ENCODE assay signal across 7 cellular contexts in genomic region chr22:37559901-37560681, GRCh38. TPM values are rescaled to one million over a fixed set of nuclear protein-coding genes. Genes with fewer than 3 reads are reported as not detected.
DNase-seq lines count a peak whose midpoint lies in the region; ATAC-seq and TF ChIP-seq lines count a peak whose summit lies in the region.

CDC42EP1 (plus strand) TSS chr22:37560480; CDS start chr22:37566350, 5,870 bp downstream.

- H3K4me3 Mint-ChIP-seq in activated CD8-positive, alpha-beta T cell treated with anti-CD3 and anti-CD28 coated beads, Interleukin-2, amount 10 ng/mL, durations not matched to agents 7 days and 5 days = peak within 1 kb of the TSS; percentile 5
- H3K4me3 Mint-ChIP-seq in nephron progenitor cell = peak within 1 kb of the TSS; percentile 86

- no peaks in the 10 kb centered on the region for H3K9me3 Mint-ChIP-seq in activated CD8-positive, alpha-beta T cell treated with anti-CD3 and anti-CD28 coated beads, Interleukin-2, amount 10 ng/mL, durations not matched to agents 7 days and 5 days (ENCODE audit: insufficient read depth)
- no peaks in the 10 kb centered on the region for H3K9me3 Mint-ChIP-seq in nephron progenitor cell

- ATAC-seq in activated CD8-positive, alpha-beta T cell treated with anti-CD3 and anti-CD28 coated beads, Interleukin-2, amount 10 ng/mL, durations not matched to agents 7 days and 5 days = peak; percentile 25
- no peak for ATAC-seq in GM19397 (IDR thresholded peaks at IDR 0.05; ENCODE audit: unreplicated experiment)

- no peaks in the 10 kb centered on the region for H3K9me3 ChIP-seq in HAP-1

- no peak for TF ChIP-seq CTCF in nephron progenitor cell (IDR thresholded peaks at IDR 0.05)

- POLR2A ChIA-PET in activated CD8-positive, alpha-beta T cell treated with anti-CD3 and anti-CD28 coated beads, Interleukin-2, amount 10 ng/mL, durations not matched to agents 7 days and 5 days (lab: Charles Lee) = no interaction called here

- peaks cover 74% of the 10 kb centered on the region for H3K27me3 Mint-ChIP-seq in activated CD8-positive, alpha-beta T cell treated with anti-CD3 and anti-CD28 coated beads, Interleukin-2, amount 10 ng/mL, durations not matched to agents 7 days and 5 days (ENCODE audit: low read depth)
- H3K27me3 Mint-ChIP-seq in nephron progenitor cell (ENCODE audit: low read depth, poor library complexity) = peaks cover 22% of the 10 kb centered on the region

- CTCF ChIA-PET in activated CD8-positive, alpha-beta T cell treated with anti-CD3 and anti-CD28 coated beads, Interleukin-2, amount 10 ng/mL, durations not matched to agents 7 days and 5 days (lab: Charles Lee) = interaction anchor here (15.3 kb wide), 1 partner anchor 15 kb away, joined by 493 read pairs; no protein-coding TSS in a partner anchor

- peaks cover 24% of the 10 kb centered on the region for H3K4me1 ChIP-seq in HAP-1

- DNase-seq in HAP-1 (ENCODE audit: low spot score in 2 of 2) (peak; percentile 44 to 66), globus pallidus (ENCODE audit: low spot score) (peak; percentile 81), nephron progenitor cell (peak; percentile 66), NCI-H748 treated with DMSO at 0.1 percent for 48 hours (lab: John Stamatoyannopoulos, UW) (no peak), epidermal melanocyte (ENCODE audit: insufficient read length, low spot score) (no peak)
- no peak for DNase-seq in activated CD8-positive, alpha-beta T cell treated with anti-CD3 and anti-CD28 coated beads, Interleukin-2, amount 10 ng/mL, durations not matched to agents 7 days and 5 days

- peaks cover 23% of the 10 kb centered on the region for H3K4me1 Mint-ChIP-seq in activated CD8-positive, alpha-beta T cell treated with anti-CD3 and anti-CD28 coated beads, Interleukin-2, amount 10 ng/mL, durations not matched to agents 7 days and 5 days (ENCODE audit: low read depth)
- peaks cover 64% of the 10 kb centered on the region for H3K4me1 Mint-ChIP-seq in nephron progenitor cell

- no peak within 1 kb of the TSS for H3K27ac Mint-ChIP-seq in activated CD8-positive, alpha-beta T cell treated with anti-CD3 and anti-CD28 coated beads, Interleukin-2, amount 10 ng/mL, durations not matched to agents 7 days and 5 days
- no peak within 1 kb of the TSS for H3K27ac Mint-ChIP-seq in nephron progenitor cell

- peaks cover 27% of the 10 kb centered on the region for H3K36me3 ChIP-seq in HAP-1 (replicated peaks)

- H3K36me3 Mint-ChIP-seq in activated CD8-positive, alpha-beta T cell treated with anti-CD3 and anti-CD28 coated beads, Interleukin-2, amount 10 ng/mL, durations not matched to agents 7 days and 5 days (ENCODE audit: low read depth) = no peaks in the 10 kb centered on the region
- no peaks in the 10 kb centered on the region for H3K36me3 Mint-ChIP-seq in nephron progenitor cell (ENCODE audit: low read depth)

- peak within 1 kb of the TSS; percentile 86 for H3K4me3 ChIP-seq in HAP-1

- peaks cover 4% of the 10 kb centered on the region; the same call in 1 of the 2 replicates for H3K27me3 ChIP-seq in HAP-1 (ENCODE audit: low read depth)

- in situ Hi-C loops in HAP-1 (cut with MboI; ENCODE audit: low sequenced_read_pairs) = no loop called here

RNA-seq across cellular contexts. Expression of gene CDC42EP1, which starts in this region (rescaled TPM):
- under 1 TPM; 0.13 to 0.21 TPM for total RNA-seq in activated CD8-positive, alpha-beta T cell treated with anti-CD3 and anti-CD28 coated beads, Interleukin-2, amount 10 ng/mL, durations not matched to agents 7 days and 5 days

Comparison
In these comparisons a context has a peak if more than half of its experiments do, and no peak if none do; other contexts are left out.
1. Peak in ATAC-seq in activated CD8-positive, alpha-beta T cell treated with anti-CD3 and anti-CD28 coated beads, Interleukin-2, amount 10 ng/mL, durations not matched to agents 7 days and 5 days; RNA of the gene not detected or under 1 TPM.
2. DNase-seq: peak in HAP-1 (2 of 2), globus pallidus (single experiment) and nephron progenitor cell (single experiment); none in activated CD8-positive, alpha-beta T cell treated with anti-CD3 and anti-CD28 coated beads, Interleukin-2, amount 10 ng/mL, durations not matched to agents 7 days and 5 days (single experiment), NCI-H748 treated with DMSO at 0.1 percent for 48 hours (single experiment) and epidermal melanocyte (single experiment).